In the genomic region with DNA sequence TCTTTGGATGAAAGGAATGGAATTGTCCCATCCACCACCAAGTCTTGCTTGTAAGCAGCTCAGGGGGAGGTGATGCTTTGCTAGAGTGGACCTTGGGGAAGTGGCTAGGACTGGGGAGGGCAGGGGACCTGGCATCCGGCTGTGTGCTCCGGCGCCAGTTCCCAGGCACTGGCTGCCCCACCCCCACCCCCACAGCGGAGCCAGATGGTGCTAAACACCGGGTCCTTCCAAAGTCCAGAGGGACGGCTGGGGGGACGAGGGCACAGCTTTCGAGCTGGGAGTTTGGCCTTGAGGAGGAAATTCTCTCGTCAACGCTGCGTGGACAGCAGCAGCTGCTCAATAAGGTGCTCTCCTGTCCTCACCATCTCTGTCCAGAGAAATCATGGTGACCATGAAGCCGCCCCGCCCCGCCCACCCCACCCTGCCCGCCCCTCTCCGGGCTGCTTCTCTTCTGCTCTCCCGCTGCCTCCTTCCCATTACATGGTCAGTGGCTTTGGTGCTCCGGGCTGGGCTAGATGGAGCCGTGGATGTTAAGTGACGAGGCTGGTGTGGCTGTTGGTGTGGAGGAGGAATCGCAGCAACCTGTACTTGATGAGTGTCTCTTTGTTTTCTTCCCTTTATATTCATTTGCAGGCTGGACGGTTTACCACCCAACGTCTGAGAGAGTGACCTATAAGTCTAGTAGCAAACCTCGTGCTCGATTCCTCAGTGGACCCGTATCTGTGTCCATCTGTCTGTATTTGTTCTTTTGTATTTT, we compare ENCODE assay signal across 1 cellular context.
A peak's percentile ranks its signal among the peaks of the same experiment; 100 is the strongest.
TF ChIP-seq lines count a peak whose summit lies in the region.

No MANE protein-coding gene starts in this region.

TF ChIP-seq in HepG2, 621 proteins besides CTCF, POLR2A, EP300 and RAD21 (continued from another document and continues in another):
- TF ChIP-seq, protein P1, sequence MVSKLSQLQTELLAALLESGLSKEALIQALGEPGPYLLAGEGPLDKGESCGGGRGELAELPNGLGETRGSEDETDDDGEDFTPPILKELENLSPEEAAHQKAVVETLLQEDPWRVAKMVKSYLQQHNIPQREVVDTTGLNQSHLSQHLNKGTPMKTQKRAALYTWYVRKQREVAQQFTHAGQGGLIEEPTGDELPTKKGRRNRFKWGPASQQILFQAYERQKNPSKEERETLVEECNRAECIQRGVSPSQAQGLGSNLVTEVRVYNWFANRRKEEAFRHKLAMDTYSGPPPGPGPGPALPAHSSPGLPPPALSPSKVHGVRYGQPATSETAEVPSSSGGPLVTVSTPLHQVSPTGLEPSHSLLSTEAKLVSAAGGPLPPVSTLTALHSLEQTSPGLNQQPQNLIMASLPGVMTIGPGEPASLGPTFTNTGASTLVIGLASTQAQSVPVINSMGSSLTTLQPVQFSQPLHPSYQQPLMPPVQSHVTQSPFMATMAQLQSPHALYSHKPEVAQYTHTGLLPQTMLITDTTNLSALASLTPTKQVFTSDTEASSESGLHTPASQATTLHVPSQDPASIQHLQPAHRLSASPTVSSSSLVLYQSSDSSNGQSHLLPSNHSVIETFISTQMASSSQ (IDR thresholded peaks at IDR 0.05; ENCODE audit: low read depth): peak; percentile 62; the same call in 1 of the 2 replicates
- TF ChIP-seq, protein P1 (CRISPR knock-in tag; IDR thresholded peaks at IDR 0.05; ENCODE audit: borderline replicate concordance): 0 out of 2 replicates have a peak, but pooled peaks have one; percentile 64
- TF ChIP-seq, protein P2, sequence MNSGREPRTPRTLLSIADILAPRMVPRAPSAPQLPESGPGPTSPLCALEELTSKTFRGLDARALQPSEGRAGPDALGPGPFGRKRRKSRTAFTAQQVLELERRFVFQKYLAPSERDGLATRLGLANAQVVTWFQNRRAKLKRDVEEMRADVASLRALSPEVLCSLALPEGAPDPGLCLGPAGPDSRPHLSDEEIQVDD (CRISPR knock-in tag; IDR thresholded peaks at IDR 0.05; ENCODE audit: borderline replicate concordance): no peak
- TF ChIP-seq, protein P3, sequence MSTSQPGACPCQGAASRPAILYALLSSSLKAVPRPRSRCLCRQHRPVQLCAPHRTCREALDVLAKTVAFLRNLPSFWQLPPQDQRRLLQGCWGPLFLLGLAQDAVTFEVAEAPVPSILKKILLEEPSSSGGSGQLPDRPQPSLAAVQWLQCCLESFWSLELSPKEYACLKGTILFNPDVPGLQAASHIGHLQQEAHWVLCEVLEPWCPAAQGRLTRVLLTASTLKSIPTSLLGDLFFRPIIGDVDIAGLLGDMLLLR (CRISPR knock-in tag; IDR thresholded peaks at IDR 0.05): no peak
- TF ChIP-seq NFIC (IDR thresholded peaks at IDR 0.05; ENCODE audit: low read length) (no peak), ZNF558 (CRISPR knock-in tag; IDR thresholded peaks at IDR 0.05; ENCODE audit: borderline replicate concordance) (0 out of 2 replicates have a peak, but pooled peaks have one; percentile 42), ZNF101 (CRISPR knock-in tag; IDR thresholded peaks at IDR 0.05; ENCODE audit: borderline replicate concordance, low read depth) (no peak; the same call in 1 of the 2 replicates), HCFC1 (IDR thresholded peaks at IDR 0.05; ENCODE audit: low read depth, low read length) (no peak), ZNF550 (CRISPR knock-in tag; IDR thresholded peaks at IDR 0.05; ENCODE audit: borderline replicate concordance) (no peak), ZC3H4 (CRISPR knock-in tag; IDR thresholded peaks at IDR 0.05; ENCODE audit: borderline replicate concordance) (peak; percentile 6; the same call in 1 of the 2 replicates), ZNF761 (CRISPR knock-in tag; conservative IDR thresholded peaks at IDR 0.05) (no peak), ZSCAN9 (CRISPR knock-in tag; IDR thresholded peaks at IDR 0.05; ENCODE audit: borderline replicate concordance) (0 out of 2 replicates have a peak, but pooled peaks have one; percentile 12), EED (CRISPR knock-in tag; IDR thresholded peaks at IDR 0.05) (no peak), RARA (CRISPR knock-in tag; IDR thresholded peaks at IDR 0.05) (peak; percentile 82), ZNF44 (CRISPR knock-in tag; IDR thresholded peaks at IDR 0.05) (no peak), ZNF780A (CRISPR knock-in tag; IDR thresholded peaks at IDR 0.05) (0 out of 2 replicates have a peak, but pooled peaks have one; percentile 11), ZNF317 (CRISPR knock-in tag; IDR thresholded peaks at IDR 0.05) (no peak; the same call in 1 of the 2 replicates), ZNF569 (CRISPR knock-in tag; IDR thresholded peaks at IDR 0.05; ENCODE audit: borderline replicate concordance) (no peak), ZFY (CRISPR knock-in tag; IDR thresholded peaks at IDR 0.05) (no peak), HNRNPH1 (optimal IDR thresholded peaks at IDR 0.05; ENCODE audit: low read depth, low read length) (no peak), MXD4 (CRISPR knock-in tag; IDR thresholded peaks at IDR 0.05) (no peak), ISX (CRISPR knock-in tag; conservative IDR thresholded peaks at IDR 0.05) (no peak), HOXD1 (CRISPR knock-in tag; IDR thresholded peaks at IDR 0.05) (0 out of 2 replicates have a peak, but pooled peaks have one; percentile 31), NR2F6 (IDR thresholded peaks at IDR 0.05) (peak; percentile 68), NR2F6 (CRISPR knock-in tag; IDR thresholded peaks at IDR 0.05) (peak; percentile 60), ZFYVE20 (CRISPR knock-in tag; IDR thresholded peaks at IDR 0.05; ENCODE audit: borderline replicate concordance, low read depth) (no peak), HNF4G (IDR thresholded peaks at IDR 0.05; ENCODE audit: borderline replicate concordance, low read depth, low read length) (peak; percentile 98), HNF4G (CRISPR knock-in tag; IDR thresholded peaks at IDR 0.05; ENCODE audit: borderline replicate concordance, low read depth) (peak; percentile 94; the same call in 1 of the 2 replicates), RBM22 (optimal IDR thresholded peaks at IDR 0.05; ENCODE audit: low read length) (no peak), SUZ12 (IDR thresholded peaks at IDR 0.05; ENCODE audit: low read depth, low read length) (no peak), MEIS1 (CRISPR knock-in tag; IDR thresholded peaks at IDR 0.05; ENCODE audit: borderline replicate concordance) (no peak), CHCHD3 (CRISPR knock-in tag; IDR thresholded peaks at IDR 0.05) (no peak), ZNF572 (CRISPR knock-in tag; IDR thresholded peaks at IDR 0.05) (no peak)
- TF ChIP-seq, protein P4, sequence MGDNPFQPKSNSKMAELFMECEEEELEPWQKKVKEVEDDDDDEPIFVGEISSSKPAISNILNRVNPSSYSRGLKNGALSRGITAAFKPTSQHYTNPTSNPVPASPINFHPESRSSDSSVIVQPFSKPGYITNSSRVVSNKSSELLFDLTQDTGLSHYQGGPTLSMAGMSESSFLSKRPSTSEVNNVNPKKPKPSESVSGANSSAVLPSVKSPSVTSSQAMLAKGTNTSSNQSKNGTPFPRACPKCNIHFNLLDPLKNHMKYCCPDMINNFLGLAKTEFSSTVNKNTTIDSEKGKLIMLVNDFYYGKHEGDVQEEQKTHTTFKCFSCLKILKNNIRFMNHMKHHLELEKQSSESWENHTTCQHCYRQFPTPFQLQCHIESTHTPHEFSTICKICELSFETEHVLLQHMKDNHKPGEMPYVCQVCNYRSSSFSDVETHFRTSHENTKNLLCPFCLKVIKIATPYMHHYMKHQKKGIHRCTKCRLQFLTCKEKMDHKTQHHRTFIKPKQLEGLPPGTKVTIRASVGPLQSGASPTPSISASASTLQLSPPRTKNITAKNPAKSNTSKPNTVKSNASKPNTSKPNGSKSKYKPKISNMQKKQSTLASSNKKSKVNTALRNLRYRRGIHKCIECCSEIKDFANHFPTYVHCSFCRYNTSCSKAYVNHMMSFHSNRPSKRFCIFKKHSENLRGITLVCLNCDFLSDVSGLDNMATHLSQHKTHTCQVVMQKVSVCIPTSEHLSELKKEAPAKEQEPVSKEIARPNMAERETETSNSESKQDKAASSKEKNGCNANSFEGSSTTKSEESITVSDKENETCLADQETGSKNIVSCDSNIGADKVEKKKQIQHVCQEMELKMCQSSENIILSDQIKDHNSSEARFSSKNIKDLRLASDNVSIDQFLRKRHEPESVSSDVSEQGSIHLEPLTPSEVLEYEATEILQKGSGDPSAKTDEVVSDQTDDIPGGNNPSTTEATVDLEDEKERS (CRISPR knock-in tag; IDR thresholded peaks at IDR 0.05): no peak; the same call in 1 of the 2 replicates
- TF ChIP-seq, protein P5, sequence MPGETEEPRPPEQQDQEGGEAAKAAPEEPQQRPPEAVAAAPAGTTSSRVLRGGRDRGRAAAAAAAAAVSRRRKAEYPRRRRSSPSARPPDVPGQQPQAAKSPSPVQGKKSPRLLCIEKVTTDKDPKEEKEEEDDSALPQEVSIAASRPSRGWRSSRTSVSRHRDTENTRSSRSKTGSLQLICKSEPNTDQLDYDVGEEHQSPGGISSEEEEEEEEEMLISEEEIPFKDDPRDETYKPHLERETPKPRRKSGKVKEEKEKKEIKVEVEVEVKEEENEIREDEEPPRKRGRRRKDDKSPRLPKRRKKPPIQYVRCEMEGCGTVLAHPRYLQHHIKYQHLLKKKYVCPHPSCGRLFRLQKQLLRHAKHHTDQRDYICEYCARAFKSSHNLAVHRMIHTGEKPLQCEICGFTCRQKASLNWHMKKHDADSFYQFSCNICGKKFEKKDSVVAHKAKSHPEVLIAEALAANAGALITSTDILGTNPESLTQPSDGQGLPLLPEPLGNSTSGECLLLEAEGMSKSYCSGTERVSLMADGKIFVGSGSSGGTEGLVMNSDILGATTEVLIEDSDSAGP (CRISPR knock-in tag; IDR thresholded peaks at IDR 0.05; ENCODE audit: borderline replicate concordance): peak; percentile 69
- TF ChIP-seq, protein P6, sequence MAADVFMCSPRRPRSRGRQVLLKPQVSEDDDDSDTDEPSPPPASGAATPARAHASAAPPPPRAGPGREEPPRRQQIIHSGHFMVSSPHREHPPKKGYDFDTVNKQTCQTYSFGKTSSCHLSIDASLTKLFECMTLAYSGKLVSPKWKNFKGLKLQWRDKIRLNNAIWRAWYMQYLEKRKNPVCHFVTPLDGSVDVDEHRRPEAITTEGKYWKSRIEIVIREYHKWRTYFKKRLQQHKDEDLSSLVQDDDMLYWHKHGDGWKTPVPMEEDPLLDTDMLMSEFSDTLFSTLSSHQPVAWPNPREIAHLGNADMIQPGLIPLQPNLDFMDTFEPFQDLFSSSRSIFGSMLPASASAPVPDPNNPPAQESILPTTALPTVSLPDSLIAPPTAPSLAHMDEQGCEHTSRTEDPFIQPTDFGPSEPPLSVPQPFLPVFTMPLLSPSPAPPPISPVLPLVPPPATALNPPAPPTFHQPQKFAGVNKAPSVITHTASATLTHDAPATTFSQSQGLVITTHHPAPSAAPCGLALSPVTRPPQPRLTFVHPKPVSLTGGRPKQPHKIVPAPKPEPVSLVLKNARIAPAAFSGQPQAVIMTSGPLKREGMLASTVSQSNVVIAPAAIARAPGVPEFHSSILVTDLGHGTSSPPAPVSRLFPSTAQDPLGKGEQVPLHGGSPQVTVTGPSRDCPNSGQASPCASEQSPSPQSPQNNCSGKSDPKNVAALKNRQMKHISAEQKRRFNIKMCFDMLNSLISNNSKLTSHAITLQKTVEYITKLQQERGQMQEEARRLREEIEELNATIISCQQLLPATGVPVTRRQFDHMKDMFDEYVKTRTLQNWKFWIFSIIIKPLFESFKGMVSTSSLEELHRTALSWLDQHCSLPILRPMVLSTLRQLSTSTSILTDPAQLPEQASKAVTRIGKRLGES (CRISPR knock-in tag; IDR thresholded peaks at IDR 0.05; ENCODE audit: borderline replicate concordance): no peak
- TF ChIP-seq, protein P7, sequence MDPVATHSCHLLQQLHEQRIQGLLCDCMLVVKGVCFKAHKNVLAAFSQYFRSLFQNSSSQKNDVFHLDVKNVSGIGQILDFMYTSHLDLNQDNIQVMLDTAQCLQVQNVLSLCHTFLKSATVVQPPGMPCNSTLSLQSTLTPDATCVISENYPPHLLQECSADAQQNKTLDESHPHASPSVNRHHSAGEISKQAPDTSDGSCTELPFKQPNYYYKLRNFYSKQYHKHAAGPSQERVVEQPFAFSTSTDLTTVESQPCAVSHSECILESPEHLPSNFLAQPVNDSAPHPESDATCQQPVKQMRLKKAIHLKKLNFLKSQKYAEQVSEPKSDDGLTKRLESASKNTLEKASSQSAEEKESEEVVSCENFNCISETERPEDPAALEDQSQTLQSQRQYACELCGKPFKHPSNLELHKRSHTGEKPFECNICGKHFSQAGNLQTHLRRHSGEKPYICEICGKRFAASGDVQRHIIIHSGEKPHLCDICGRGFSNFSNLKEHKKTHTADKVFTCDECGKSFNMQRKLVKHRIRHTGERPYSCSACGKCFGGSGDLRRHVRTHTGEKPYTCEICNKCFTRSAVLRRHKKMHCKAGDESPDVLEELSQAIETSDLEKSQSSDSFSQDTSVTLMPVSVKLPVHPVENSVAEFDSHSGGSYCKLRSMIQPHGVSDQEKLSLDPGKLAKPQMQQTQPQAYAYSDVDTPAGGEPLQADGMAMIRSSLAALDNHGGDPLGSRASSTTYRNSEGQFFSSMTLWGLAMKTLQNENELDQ (CRISPR knock-in tag; IDR thresholded peaks at IDR 0.05; ENCODE audit: borderline replicate concordance): no peak
- TF ChIP-seq, protein P8, sequence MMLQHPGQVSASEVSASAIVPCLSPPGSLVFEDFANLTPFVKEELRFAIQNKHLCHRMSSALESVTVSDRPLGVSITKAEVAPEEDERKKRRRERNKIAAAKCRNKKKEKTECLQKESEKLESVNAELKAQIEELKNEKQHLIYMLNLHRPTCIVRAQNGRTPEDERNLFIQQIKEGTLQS (CRISPR knock-in tag; IDR thresholded peaks at IDR 0.05): no peak
- TF ChIP-seq, protein P9, sequence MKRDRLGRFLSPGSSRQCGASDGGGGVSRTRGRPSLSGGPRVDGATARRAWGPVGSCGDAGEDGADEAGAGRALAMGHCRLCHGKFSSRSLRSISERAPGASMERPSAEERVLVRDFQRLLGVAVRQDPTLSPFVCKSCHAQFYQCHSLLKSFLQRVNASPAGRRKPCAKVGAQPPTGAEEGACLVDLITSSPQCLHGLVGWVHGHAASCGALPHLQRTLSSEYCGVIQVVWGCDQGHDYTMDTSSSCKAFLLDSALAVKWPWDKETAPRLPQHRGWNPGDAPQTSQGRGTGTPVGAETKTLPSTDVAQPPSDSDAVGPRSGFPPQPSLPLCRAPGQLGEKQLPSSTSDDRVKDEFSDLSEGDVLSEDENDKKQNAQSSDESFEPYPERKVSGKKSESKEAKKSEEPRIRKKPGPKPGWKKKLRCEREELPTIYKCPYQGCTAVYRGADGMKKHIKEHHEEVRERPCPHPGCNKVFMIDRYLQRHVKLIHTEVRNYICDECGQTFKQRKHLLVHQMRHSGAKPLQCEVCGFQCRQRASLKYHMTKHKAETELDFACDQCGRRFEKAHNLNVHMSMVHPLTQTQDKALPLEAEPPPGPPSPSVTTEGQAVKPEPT (CRISPR knock-in tag; IDR thresholded peaks at IDR 0.05; ENCODE audit: low read depth): no peak
